27 cellular contexts compared by ENCODE assay signal in the genomic region with DNA sequence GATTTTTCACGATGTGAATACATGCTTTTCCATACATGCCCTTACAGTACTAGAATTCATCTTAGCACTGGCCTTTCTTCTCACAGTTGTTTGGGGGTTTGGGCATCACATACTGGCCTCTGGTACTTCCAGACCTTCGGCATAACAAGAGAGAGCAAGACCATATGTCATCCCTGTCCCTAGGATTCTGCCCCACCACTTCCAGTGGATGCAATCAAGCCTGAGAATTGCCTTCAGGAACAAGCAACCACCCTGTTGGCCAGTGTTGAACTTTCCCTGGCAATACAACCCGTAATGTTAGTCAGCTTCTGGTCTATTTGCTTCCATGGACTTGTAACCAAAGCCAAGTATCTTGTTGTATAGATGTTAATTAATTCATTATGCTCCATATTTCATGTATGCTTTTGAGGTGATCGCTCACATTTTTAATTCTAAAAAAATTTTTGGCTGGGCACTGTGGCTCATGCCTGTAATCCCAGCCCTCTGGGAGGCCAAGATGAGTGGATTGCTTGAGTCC. TPM values are rescaled to one million over a fixed set of nuclear protein-coding genes. Genes with fewer than 3 reads are reported as not detected.
DNase-seq lines count a peak whose midpoint lies in the region; ATAC-seq, FAIRE-seq and TF ChIP-seq lines count a peak whose summit lies in the region.
"Had no signal": no experiment of that assay in that cellular context is flagged by ENCODE, and none has a peak within 500 bp of the region (broad histone marks: within the 10 kb centered on the region; RNA-seq: fewer than 3 reads in every experiment).

No MANE protein-coding gene starts in this region.

- H3K9me3 Mint-ChIP-seq in osteocyte (ENCODE audit: unreplicated experiment): no peaks in the 10 kb centered on the region
- H3K9me3 Mint-ChIP-seq in activated naive CD4-positive, alpha-beta T cell treated with anti-CD3 and anti-CD28 coated beads, Interleukin-2, amount 50 U/mL, for 72 hours: no peaks in the 10 kb centered on the region
- H3K9me3 Mint-ChIP-seq: CD4-positive, alpha-beta T cell had no signal

- peak; percentile 81 for FAIRE-seq in HTR-8/SVneo (lab: Jason Lieb, UNC)
- FAIRE-seq: GM12891, GM18507, H1 had no signal

- no peak overlapping the region for H3K27ac Mint-ChIP-seq in osteocyte (ENCODE audit: unreplicated experiment)
- H3K27ac Mint-ChIP-seq in activated naive CD4-positive, alpha-beta T cell treated with anti-CD3 and anti-CD28 coated beads, Interleukin-2, amount 50 U/mL, for 72 hours: no peak overlapping the region
- H3K27ac Mint-ChIP-seq: B cell; CD14-positive monocyte; CD4-positive, alpha-beta T cell had no signal

- TF ChIP-seq EP300 in esophagus muscularis mucosa (IDR thresholded peaks at IDR 0.05): no peak

- peaks cover 0 to 8% (median 0%) of the 10 kb centered on the region in 4 donors for H3K27me3 ChIP-seq in esophagus muscularis mucosa
- H3K27me3 ChIP-seq: BLaER1 had no signal

- H3K27ac ChIP-seq in esophagus muscularis mucosa (replicated peaks in 1 of 4): no peak overlapping the region
- H3K27ac ChIP-seq: BLaER1, GM23248 had no signal

- TF ChIP-seq POLR2A in esophagus muscularis mucosa (IDR thresholded peaks at IDR 0.05; ENCODE audit: low read depth): no peak

- intact Hi-C loops in esophagus muscularis mucosa (cut with DNase I): no loop called here

- DNase-seq in HTR-8/SVneo (ENCODE audit: insufficient read length, low spot score) (no peak), NCI-H446 treated with DMSO at 0.1 percent for 48 hours (lab: John Stamatoyannopoulos, UW) (peak; percentile 65), esophagus muscularis mucosa (ENCODE audit: extremely low spot score) (peak; percentile 68), osteocyte (ENCODE audit: extremely low spot score, unreplicated experiment) (peak; percentile 10), NOMO-1 treated with dmso at 0.1 percent for 144 hours (lab: John Stamatoyannopoulos, UW; ENCODE audit: unreplicated experiment) (no peak), AG20443 (ENCODE audit: low spot score) (no peak)
- no peak for DNase-seq in activated naive CD4-positive, alpha-beta T cell treated with anti-CD3 and anti-CD28 coated beads, Interleukin-2, amount 50 U/mL, for 72 hours (ENCODE audit: low spot score in 2 of 2)
- DNase-seq: Calu3; CD4-positive, alpha-beta T cell; COR-L47; DMS53; DMS79 treated with DMSO at 0.1 percent for 48 hours; GF-D8; GM23248; H7; HCEC 1CT had no signal

- no peaks in the 10 kb centered on the region for H3K36me3 ChIP-seq in esophagus muscularis mucosa
- H3K36me3 ChIP-seq: BLaER1 had no signal

- H3K9me3 ChIP-seq in esophagus muscularis mucosa: no peaks in the 10 kb centered on the region
- H3K9me3 ChIP-seq: BLaER1 had no signal

- no peak overlapping the region for H3K4me3 ChIP-seq in esophagus muscularis mucosa
- H3K4me3 ChIP-seq: BLaER1, GM23248 had no signal

- peaks cover 63% of the 10 kb centered on the region for H3K27me3 Mint-ChIP-seq in osteocyte (ENCODE audit: unreplicated experiment)

- no peak for ATAC-seq in activated naive CD4-positive, alpha-beta T cell treated with anti-CD3 and anti-CD28 coated beads, Interleukin-2, amount 50 U/mL, for 72 hours
- no peak for ATAC-seq in GM18873 (IDR thresholded peaks at IDR 0.05; ENCODE audit: low FRiP score, unreplicated experiment)

- H3K4me1 Mint-ChIP-seq in osteocyte (ENCODE audit: unreplicated experiment): no peaks in the 10 kb centered on the region
- H3K4me1 Mint-ChIP-seq: B cell, CD14-positive monocyte had no signal

- H3K4me3 Mint-ChIP-seq in osteocyte (ENCODE audit: unreplicated experiment): no peak overlapping the region
- H3K4me3 Mint-ChIP-seq: B cell; CD14-positive monocyte; CD4-positive, alpha-beta T cell had no signal

- no peak for TF ChIP-seq CTCF in esophagus muscularis mucosa (IDR thresholded peaks at IDR 0.05)
- TF ChIP-seq CTCF in osteocyte (IDR thresholded peaks at IDR 0.05): no peak

- H3K36me3 Mint-ChIP-seq in osteocyte (ENCODE audit: unreplicated experiment): no peaks in the 10 kb centered on the region
- no peaks in the 10 kb centered on the region for H3K36me3 Mint-ChIP-seq in activated naive CD4-positive, alpha-beta T cell treated with anti-CD3 and anti-CD28 coated beads, Interleukin-2, amount 50 U/mL, for 72 hours
- H3K36me3 Mint-ChIP-seq: CD14-positive monocyte had no signal

- 83% methylated on average over 4 of the region's 4 CpGs for WGBS in esophagus muscularis mucosa

- no peaks in the 10 kb centered on the region for H3K4me1 ChIP-seq in esophagus muscularis mucosa
- H3K4me1 ChIP-seq: BLaER1 had no signal

RNA-seq across cellular contexts. Expression of gene SLPI, which starts 15.4 kb away (rescaled TPM):
- total RNA-seq in esophagus muscularis mucosa: 100 to 1,000 TPM in 1 of 4 donors, 10 to 100 TPM in 3; 27.8 to 109 (median 66.4) TPM
- not detected in 2 replicates for total RNA-seq in osteocyte
- total RNA-seq in activated naive CD4-positive, alpha-beta T cell treated with anti-CD3 and anti-CD28 coated beads, Interleukin-2, amount 50 U/mL, for 72 hours: not detected
- total RNA-seq: A673; B cell; CD4-positive, alpha-beta T cell; Daoy; G401; H1; H7 had no signal

RNA-seq across cellular contexts. Expression of gene RBPJL, which starts 36.8 kb away (rescaled TPM):
- total RNA-seq in esophagus muscularis mucosa: not detected
- not detected in 2 replicates for total RNA-seq in osteocyte
- not detected for total RNA-seq in activated naive CD4-positive, alpha-beta T cell treated with anti-CD3 and anti-CD28 coated beads, Interleukin-2, amount 50 U/mL, for 72 hours
- total RNA-seq: A172; A673; B cell; Calu3; CD4-positive, alpha-beta T cell; Daoy; G401; GM23248; H7 had no signal

RNA-seq across cellular contexts. Expression of gene MATN4, which starts 38.3 kb away (rescaled TPM):
- under 1 TPM in 2 of 4 donors, not detected in 2; 0.17 to 0.33 TPM for total RNA-seq in esophagus muscularis mucosa
- not detected in 2 replicates for total RNA-seq in osteocyte
- total RNA-seq in activated naive CD4-positive, alpha-beta T cell treated with anti-CD3 and anti-CD28 coated beads, Interleukin-2, amount 50 U/mL, for 72 hours: 1 to 10 TPM in 1 of 2 donors, under 1 TPM in 1; 0.11 to 1.4 TPM
- total RNA-seq: A172; B cell; CD4-positive, alpha-beta T cell; Daoy; G401; GM23248 had no signal

RNA-seq across cellular contexts. Expression of gene SEMG2, which starts 48.6 kb away (rescaled TPM):
- total RNA-seq in esophagus muscularis mucosa (not detected), osteocyte (not detected in 2 replicates)
- total RNA-seq in activated naive CD4-positive, alpha-beta T cell treated with anti-CD3 and anti-CD28 coated beads, Interleukin-2, amount 50 U/mL, for 72 hours: not detected
- total RNA-seq: A172; A673; B cell; Calu3; CD4-positive, alpha-beta T cell; Daoy; G401; GM23248; H1; H7 had no signal

Comparison
In these comparisons a context has a peak if more than half of its experiments do, and no peak if none do; other contexts are left out.
1. DNase-seq: peak in NCI-H446 treated with DMSO at 0.1 percent for 48 hours (single experiment), esophagus muscularis mucosa (single experiment) and osteocyte (single experiment); none in HTR-8/SVneo (single experiment), activated naive CD4-positive, alpha-beta T cell treated with anti-CD3 and anti-CD28 coated beads, Interleukin-2, amount 50 U/mL, for 72 hours (0 of 2), NOMO-1 treated with dmso at 0.1 percent for 144 hours (single experiment) and AG20443 (single experiment).
2. RNA of gene SLPI, which starts 15.4 kb away (total RNA-seq): 27.8 to 109 TPM in esophagus muscularis mucosa; not detected in osteocyte and not detected in activated naive CD4-positive, alpha-beta T cell treated with anti-CD3 and anti-CD28 coated beads, Interleukin-2, amount 50 U/mL, for 72 hours; every median in the first group is over 10 times any median in the second.